ENCODE assay signal across 7 cellular contexts in the genomic region with DNA sequence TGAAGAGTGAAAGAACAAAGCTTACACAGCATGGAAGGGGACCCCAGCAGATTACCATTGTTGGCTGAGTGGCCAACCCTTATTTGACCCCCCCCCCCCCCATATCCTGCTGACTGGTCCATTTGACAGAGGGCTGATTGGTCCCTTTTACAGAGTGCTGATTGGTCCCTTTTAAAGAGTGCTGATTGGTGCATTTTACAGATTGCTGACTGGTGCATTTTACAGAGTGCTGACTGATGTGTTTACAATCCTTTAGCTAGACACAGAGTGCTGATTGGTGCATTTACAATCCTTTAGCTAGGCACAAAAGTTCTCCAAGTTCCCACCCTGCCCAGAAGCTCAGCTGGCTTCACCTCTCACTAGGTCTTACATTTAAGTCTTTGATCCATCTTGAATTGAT.
"Had no signal": no experiment of that assay in that cellular context is flagged by ENCODE, and none has a peak within 500 bp of the region (broad histone marks: within the 10 kb centered on the region; RNA-seq: fewer than 3 reads in every experiment).

No MANE protein-coding gene starts in this region.

- H3K9ac ChIP-seq: KMS-11 had no signal

- FAIRE-seq: HTR-8/SVneo, K562 had no signal

- ATAC-seq: K562 had no signal

- DNase-seq: IMR-90, KBM-7, KG1 had no signal

- H3K4me2 ChIP-seq: KMS-11 had no signal

- H3K4me3 ChIP-seq: K562 had no signal

- H3K27ac ChIP-seq: HL-60, KMS-11 had no signal
